Comparison of ENCODE assay signal across 1 cellular context in genomic region chr20:49976542-49976941, GRCh38.
TF ChIP-seq lines count a peak whose summit lies in the region.

No MANE protein-coding gene starts in this region.

TF ChIP-seq in HepG2, 621 proteins besides CTCF, POLR2A, EP300 and RAD21 (continues in another document):
- peak; percentile 51; the same call in 1 of the 2 replicates for TF ChIP-seq ZNF317 (CRISPR knock-in tag; IDR thresholded peaks at IDR 0.05)
- TF ChIP-seq ZNF143 (CRISPR knock-in tag; IDR thresholded peaks at IDR 0.05) = no peak
- TF ChIP-seq TSC22D2 (CRISPR knock-in tag; IDR thresholded peaks at IDR 0.05; ENCODE audit: borderline replicate concordance) = no peak
- TF ChIP-seq RARA (CRISPR knock-in tag; IDR thresholded peaks at IDR 0.05) = peak; percentile 89
- TF ChIP-seq KAT7 (CRISPR knock-in tag; IDR thresholded peaks at IDR 0.05; ENCODE audit: borderline replicate concordance) = no peak
- TF ChIP-seq REXO4 (CRISPR knock-in tag; IDR thresholded peaks at IDR 0.05; ENCODE audit: borderline replicate concordance) = no peak
- TF ChIP-seq ZNF652 (CRISPR knock-in tag; IDR thresholded peaks at IDR 0.05; ENCODE audit: borderline replicate concordance, low read depth) = peak; percentile 98
- 0 out of 2 replicates have a peak, but pooled peaks have one; percentile 26 for TF ChIP-seq ZFX (CRISPR knock-in tag; IDR thresholded peaks at IDR 0.05; ENCODE audit: low read depth)
- TF ChIP-seq, protein P1, sequence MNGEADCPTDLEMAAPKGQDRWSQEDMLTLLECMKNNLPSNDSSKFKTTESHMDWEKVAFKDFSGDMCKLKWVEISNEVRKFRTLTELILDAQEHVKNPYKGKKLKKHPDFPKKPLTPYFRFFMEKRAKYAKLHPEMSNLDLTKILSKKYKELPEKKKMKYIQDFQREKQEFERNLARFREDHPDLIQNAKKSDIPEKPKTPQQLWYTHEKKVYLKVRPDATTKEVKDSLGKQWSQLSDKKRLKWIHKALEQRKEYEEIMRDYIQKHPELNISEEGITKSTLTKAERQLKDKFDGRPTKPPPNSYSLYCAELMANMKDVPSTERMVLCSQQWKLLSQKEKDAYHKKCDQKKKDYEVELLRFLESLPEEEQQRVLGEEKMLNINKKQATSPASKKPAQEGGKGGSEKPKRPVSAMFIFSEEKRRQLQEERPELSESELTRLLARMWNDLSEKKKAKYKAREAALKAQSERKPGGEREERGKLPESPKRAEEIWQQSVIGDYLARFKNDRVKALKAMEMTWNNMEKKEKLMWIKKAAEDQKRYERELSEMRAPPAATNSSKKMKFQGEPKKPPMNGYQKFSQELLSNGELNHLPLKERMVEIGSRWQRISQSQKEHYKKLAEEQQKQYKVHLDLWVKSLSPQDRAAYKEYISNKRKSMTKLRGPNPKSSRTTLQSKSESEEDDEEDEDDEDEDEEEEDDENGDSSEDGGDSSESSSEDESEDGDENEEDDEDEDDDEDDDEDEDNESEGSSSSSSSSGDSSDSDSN (CRISPR knock-in tag; IDR thresholded peaks at IDR 0.05) = no peak
- TF ChIP-seq ZNF101 (CRISPR knock-in tag; IDR thresholded peaks at IDR 0.05; ENCODE audit: borderline replicate concordance, low read depth) = no peak
- no peak for TF ChIP-seq ZNF550 (CRISPR knock-in tag; IDR thresholded peaks at IDR 0.05; ENCODE audit: borderline replicate concordance)
- TF ChIP-seq HMG20A (CRISPR knock-in tag; IDR thresholded peaks at IDR 0.05; ENCODE audit: borderline replicate concordance) = peak; percentile 79
- 0 out of 2 replicates have a peak, but pooled peaks have one; percentile 60 for TF ChIP-seq HNF4G (IDR thresholded peaks at IDR 0.05; ENCODE audit: borderline replicate concordance, low read depth, low read length)
- TF ChIP-seq HNF4G (CRISPR knock-in tag; IDR thresholded peaks at IDR 0.05; ENCODE audit: borderline replicate concordance, low read depth) = no peak
- TF ChIP-seq NFE2L1 (CRISPR knock-in tag; IDR thresholded peaks at IDR 0.05; ENCODE audit: borderline replicate concordance) = no peak
- TF ChIP-seq ZNF644 (CRISPR knock-in tag; IDR thresholded peaks at IDR 0.05; ENCODE audit: low read depth) = peak; percentile 72; the same call in 1 of the 2 replicates
- TF ChIP-seq FOXO1 (CRISPR knock-in tag; IDR thresholded peaks at IDR 0.05) = no peak
- TF ChIP-seq ZNF33A (CRISPR knock-in tag; IDR thresholded peaks at IDR 0.05; ENCODE audit: borderline replicate concordance) = no peak
- no peak for TF ChIP-seq SAFB2 (CRISPR knock-in tag; IDR thresholded peaks at IDR 0.05; ENCODE audit: borderline replicate concordance, low read depth)
- peak; percentile 54; the same call in 1 of the 2 replicates for TF ChIP-seq GATAD1 (CRISPR knock-in tag; IDR thresholded peaks at IDR 0.05)
- 0 out of 2 replicates have a peak, but pooled peaks have one; percentile 14 for TF ChIP-seq MEF2D (CRISPR knock-in tag; IDR thresholded peaks at IDR 0.05)
- TF ChIP-seq GFI1 (CRISPR knock-in tag; IDR thresholded peaks at IDR 0.05; ENCODE audit: borderline replicate concordance) = no peak
- TF ChIP-seq, protein P2, sequence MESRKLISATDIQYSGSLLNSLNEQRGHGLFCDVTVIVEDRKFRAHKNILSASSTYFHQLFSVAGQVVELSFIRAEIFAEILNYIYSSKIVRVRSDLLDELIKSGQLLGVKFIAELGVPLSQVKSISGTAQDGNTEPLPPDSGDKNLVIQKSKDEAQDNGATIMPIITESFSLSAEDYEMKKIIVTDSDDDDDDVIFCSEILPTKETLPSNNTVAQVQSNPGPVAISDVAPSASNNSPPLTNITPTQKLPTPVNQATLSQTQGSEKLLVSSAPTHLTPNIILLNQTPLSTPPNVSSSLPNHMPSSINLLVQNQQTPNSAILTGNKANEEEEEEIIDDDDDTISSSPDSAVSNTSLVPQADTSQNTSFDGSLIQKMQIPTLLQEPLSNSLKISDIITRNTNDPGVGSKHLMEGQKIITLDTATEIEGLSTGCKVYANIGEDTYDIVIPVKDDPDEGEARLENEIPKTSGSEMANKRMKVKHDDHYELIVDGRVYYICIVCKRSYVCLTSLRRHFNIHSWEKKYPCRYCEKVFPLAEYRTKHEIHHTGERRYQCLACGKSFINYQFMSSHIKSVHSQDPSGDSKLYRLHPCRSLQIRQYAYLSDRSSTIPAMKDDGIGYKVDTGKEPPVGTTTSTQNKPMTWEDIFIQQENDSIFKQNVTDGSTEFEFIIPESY (CRISPR knock-in tag; IDR thresholded peaks at IDR 0.05) = 0 out of 2 replicates have a peak, but pooled peaks have one; percentile 13
- TF ChIP-seq PAXIP1 (CRISPR knock-in tag; conservative IDR thresholded peaks at IDR 0.05) = peak; percentile 64
- TF ChIP-seq ZMYM3 (CRISPR knock-in tag; IDR thresholded peaks at IDR 0.05) = 0 out of 2 replicates have a peak, but pooled peaks have one; percentile 9
- TF ChIP-seq ZBED4 (CRISPR knock-in tag; IDR thresholded peaks at IDR 0.05; ENCODE audit: borderline replicate concordance) = no peak
- no peak for TF ChIP-seq ZNF431 (CRISPR knock-in tag; IDR thresholded peaks at IDR 0.05; ENCODE audit: borderline replicate concordance, low read depth)
- TF ChIP-seq POLR2G (IDR thresholded peaks at IDR 0.05; ENCODE audit: low read depth, low read length) = no peak
- TF ChIP-seq, protein P3, sequence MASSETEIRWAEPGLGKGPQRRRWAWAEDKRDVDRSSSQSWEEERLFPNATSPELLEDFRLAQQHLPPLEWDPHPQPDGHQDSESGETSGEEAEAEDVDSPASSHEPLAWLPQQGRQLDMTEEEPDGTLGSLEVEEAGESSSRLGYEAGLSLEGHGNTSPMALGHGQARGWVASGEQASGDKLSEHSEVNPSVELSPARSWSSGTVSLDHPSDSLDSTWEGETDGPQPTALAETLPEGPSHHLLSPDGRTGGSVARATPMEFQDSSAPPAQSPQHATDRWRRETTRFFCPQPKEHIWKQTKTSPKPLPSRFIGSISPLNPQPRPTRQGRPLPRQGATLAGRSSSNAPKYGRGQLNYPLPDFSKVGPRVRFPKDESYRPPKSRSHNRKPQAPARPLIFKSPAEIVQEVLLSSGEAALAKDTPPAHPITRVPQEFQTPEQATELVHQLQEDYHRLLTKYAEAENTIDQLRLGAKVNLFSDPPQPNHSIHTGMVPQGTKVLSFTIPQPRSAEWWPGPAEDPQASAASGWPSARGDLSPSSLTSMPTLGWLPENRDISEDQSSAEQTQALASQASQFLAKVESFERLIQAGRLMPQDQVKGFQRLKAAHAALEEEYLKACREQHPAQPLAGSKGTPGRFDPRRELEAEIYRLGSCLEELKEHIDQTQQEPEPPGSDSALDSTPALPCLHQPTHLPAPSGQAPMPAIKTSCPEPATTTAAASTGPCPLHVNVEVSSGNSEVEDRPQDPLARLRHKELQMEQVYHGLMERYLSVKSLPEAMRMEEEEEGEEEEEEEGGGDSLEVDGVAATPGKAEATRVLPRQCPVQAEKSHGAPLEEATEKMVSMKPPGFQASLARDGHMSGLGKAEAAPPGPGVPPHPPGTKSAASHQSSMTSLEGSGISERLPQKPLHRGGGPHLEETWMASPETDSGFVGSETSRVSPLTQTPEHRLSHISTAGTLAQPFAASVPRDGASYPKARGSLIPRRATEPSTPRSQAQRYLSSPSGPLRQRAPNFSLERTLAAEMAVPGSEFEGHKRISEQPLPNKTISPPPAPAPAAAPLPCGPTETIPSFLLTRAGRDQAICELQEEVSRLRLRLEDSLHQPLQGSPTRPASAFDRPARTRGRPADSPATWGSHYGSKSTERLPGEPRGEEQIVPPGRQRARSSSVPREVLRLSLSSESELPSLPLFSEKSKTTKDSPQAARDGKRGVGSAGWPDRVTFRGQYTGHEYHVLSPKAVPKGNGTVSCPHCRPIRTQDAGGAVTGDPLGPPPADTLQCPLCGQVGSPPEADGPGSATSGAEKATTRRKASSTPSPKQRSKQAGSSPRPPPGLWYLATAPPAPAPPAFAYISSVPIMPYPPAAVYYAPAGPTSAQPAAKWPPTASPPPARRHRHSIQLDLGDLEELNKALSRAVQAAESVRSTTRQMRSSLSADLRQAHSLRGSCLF (CRISPR knock-in tag; IDR thresholded peaks at IDR 0.05; ENCODE audit: borderline replicate concordance) = no peak
- TF ChIP-seq, protein P4, sequence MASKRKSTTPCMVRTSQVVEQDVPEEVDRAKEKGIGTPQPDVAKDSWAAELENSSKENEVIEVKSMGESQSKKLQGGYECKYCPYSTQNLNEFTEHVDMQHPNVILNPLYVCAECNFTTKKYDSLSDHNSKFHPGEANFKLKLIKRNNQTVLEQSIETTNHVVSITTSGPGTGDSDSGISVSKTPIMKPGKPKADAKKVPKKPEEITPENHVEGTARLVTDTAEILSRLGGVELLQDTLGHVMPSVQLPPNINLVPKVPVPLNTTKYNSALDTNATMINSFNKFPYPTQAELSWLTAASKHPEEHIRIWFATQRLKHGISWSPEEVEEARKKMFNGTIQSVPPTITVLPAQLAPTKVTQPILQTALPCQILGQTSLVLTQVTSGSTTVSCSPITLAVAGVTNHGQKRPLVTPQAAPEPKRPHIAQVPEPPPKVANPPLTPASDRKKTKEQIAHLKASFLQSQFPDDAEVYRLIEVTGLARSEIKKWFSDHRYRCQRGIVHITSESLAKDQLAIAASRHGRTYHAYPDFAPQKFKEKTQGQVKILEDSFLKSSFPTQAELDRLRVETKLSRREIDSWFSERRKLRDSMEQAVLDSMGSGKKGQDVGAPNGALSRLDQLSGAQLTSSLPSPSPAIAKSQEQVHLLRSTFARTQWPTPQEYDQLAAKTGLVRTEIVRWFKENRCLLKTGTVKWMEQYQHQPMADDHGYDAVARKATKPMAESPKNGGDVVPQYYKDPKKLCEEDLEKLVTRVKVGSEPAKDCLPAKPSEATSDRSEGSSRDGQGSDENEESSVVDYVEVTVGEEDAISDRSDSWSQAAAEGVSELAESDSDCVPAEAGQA (IDR thresholded peaks at IDR 0.05; ENCODE audit: low read depth) = no peak; the same call in 1 of the 2 replicates
- TF ChIP-seq, protein P4 (CRISPR knock-in tag; IDR thresholded peaks at IDR 0.05; ENCODE audit: borderline replicate concordance) = no peak
- TF ChIP-seq NRL (CRISPR knock-in tag; IDR thresholded peaks at IDR 0.05; ENCODE audit: borderline replicate concordance) = no peak
